Comparison of ENCODE assay signal across 25 cellular contexts in the genomic region with DNA sequence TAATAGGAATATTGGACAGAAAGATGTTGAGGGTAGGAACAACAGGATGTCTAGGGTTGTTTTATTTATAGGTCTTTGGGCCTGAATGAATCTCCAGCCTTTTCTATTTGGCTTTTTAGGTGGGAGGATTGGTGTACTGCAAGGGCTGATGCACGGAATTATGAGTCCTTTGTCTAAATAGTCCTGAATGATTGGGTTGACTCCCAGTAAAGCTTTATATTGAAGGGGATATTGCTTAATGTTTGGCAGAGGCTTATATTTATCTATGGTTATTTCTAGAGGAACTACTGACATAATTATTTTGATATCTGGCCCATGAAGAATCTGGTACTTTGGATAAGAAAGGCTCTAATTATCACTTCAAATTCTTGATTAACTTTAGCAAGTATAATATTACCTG.
"Had no signal": no experiment of that assay in that cellular context is flagged by ENCODE, and none has a peak within 500 bp of the region (broad histone marks: within the 10 kb centered on the region; RNA-seq: fewer than 3 reads in every experiment).

No MANE protein-coding gene starts in this region.

- H3K9me3 ChIP-seq: colonic mucosa, gastrocnemius medialis had no signal

- H3K27me3 ChIP-seq: colonic mucosa, esophagus muscularis mucosa, esophagus squamous epithelium, foreskin keratinocyte, gastrocnemius medialis, gastroesophageal sphincter, heart left ventricle, heart right ventricle, hepatocyte had no signal

- H3K36me3 ChIP-seq: colonic mucosa, esophagus muscularis mucosa, esophagus squamous epithelium, gastrocnemius medialis, gastroesophageal sphincter, heart left ventricle, heart right ventricle had no signal

- H3K4me1 ChIP-seq: colonic mucosa, esophagus muscularis mucosa, esophagus squamous epithelium, foreskin keratinocyte, gastrocnemius medialis, gastroesophageal sphincter had no signal

- H3K27ac ChIP-seq: colonic mucosa, coronary artery, dorsolateral prefrontal cortex, epithelial cell of prostate, esophagus muscularis mucosa, esophagus squamous epithelium, foreskin keratinocyte, gastrocnemius medialis, gastroesophageal sphincter, heart left ventricle, heart right ventricle, hepatocyte had no signal

- ATAC-seq: effector memory CD8-positive, alpha-beta T cell; esophagus mucosa; foreskin keratinocyte; gastrocnemius medialis; gastroesophageal sphincter; heart left ventricle; heart right ventricle had no signal

- H3K4me2 ChIP-seq: hepatocyte had no signal

- DNase-seq: colonic mucosa; cortex of kidney; dermis blood vessel endothelial cell; dorsolateral prefrontal cortex; effector CD4-positive, alpha-beta T cell; effector CD8-positive, alpha-beta T cell; effector memory CD4-positive, alpha-beta T cell; effector memory CD8-positive, alpha-beta T cell; endodermal cell; erythroblast; esophagus squamous epithelium; foreskin fibroblast; foreskin keratinocyte; foreskin melanocyte; gastrocnemius medialis; glutamatergic neuron; head of caudate nucleus; heart left ventricle; heart right ventricle had no signal

- H3K4me3 ChIP-seq: colonic mucosa, coronary artery, dorsolateral prefrontal cortex, esophagus muscularis mucosa, esophagus squamous epithelium, gastrocnemius medialis, gastroesophageal sphincter, heart left ventricle, heart right ventricle, hepatocyte had no signal
